ENCODE assay signal across 11 cellular contexts in genomic region chr7:21412291-21412896, GRCh38. TPM values are rescaled to one million over a fixed set of nuclear protein-coding genes. Genes with fewer than 3 reads are reported as not detected.
DNase-seq lines count a peak whose midpoint lies in the region; ATAC-seq and TF ChIP-seq lines count a peak whose summit lies in the region.
"Had no signal": no experiment of that assay in that cellular context is flagged by ENCODE, and none has a peak within 500 bp of the region (broad histone marks: within the 10 kb centered on the region; RNA-seq: fewer than 3 reads in every experiment).

No MANE protein-coding gene starts in this region.

- H3K4me3 ChIP-seq in neural progenitor cell (no peak overlapping the region), foreskin fibroblast (ENCODE audit: low read depth in 1 of 2, low read length in 2 of 2) (no peak overlapping the region), thyroid gland (replicated peaks in 1 of 3) (no peak overlapping the region)

- H3K27ac Mint-ChIP-seq in IgD-negative memory B cell (peak overlapping the region in 2 of 3 donors; percentile 11 to 26), neural progenitor cell (peak overlapping the region; percentile 50)
- H3K27ac Mint-ChIP-seq: activated B cell treated with CpG ODN at 0.5 μM for 24 hours had no signal

- H3K4me2 ChIP-seq in neural progenitor cell, result no peak overlapping the region

- no peak overlapping the region for H3K9ac ChIP-seq in neural progenitor cell

- H3K4me1 ChIP-seq in neural progenitor cell (peaks cover 13% of the 10 kb centered on the region), thyroid gland (peaks cover 7 to 15% of the 10 kb centered on the region in 2 donors)

- TF ChIP-seq POLR2A in thyroid gland (IDR thresholded peaks at IDR 0.05), result no peak

- H3K36me3 ChIP-seq in neural progenitor cell, result no peaks in the 10 kb centered on the region
- H3K36me3 ChIP-seq in thyroid gland, result no peaks in the 10 kb centered on the region

- DNase-seq in DMS53 (lab: John Stamatoyannopoulos, UW) (peak; percentile 28), DMS53 treated with DMSO at 0.1 percent for 48 hours (lab: John Stamatoyannopoulos, UW; ENCODE audit: unreplicated experiment) (no peak), neural progenitor cell (ENCODE audit: low spot score) (no peak), foreskin fibroblast (no peak), thyroid gland (no peak)
- no peak for DNase-seq in activated effector memory CD4-positive, alpha-beta T cell treated with Interleukin-2 at 50 U/mL for 16 hours
- DNase-seq: activated B cell treated with CpG ODN at 0.5 μM for 24 hours, NCI-H1048 had no signal

- H3K9me3 ChIP-seq in neural progenitor cell (ENCODE audit: low read depth) (no peaks in the 10 kb centered on the region), thyroid gland (no peaks in the 10 kb centered on the region)

- H2AFZ ChIP-seq in neural progenitor cell (replicated peaks), result no peak overlapping the region

- H3K27ac ChIP-seq in neural progenitor cell, result no peak overlapping the region
- H3K27ac ChIP-seq in thyroid gland, result no peak overlapping the region
- H3K27ac ChIP-seq: 22Rv1 had no signal

- peak; percentile 83 for ATAC-seq in GM21576 (IDR thresholded peaks at IDR 0.05; ENCODE audit: unreplicated experiment)

- H3K36me3 Mint-ChIP-seq in IgD-negative memory B cell (no peaks in the 10 kb centered on the region), neural progenitor cell (no peaks in the 10 kb centered on the region)

- H3K4me3 Mint-ChIP-seq in IgD-negative memory B cell (peak overlapping the region in 2 of 4 donors; percentile 74 to 82), neural progenitor cell (no peak overlapping the region)
- H3K4me3 Mint-ChIP-seq: activated B cell treated with CpG ODN at 0.5 μM for 24 hours had no signal

- H3K4me1 Mint-ChIP-seq in IgD-negative memory B cell (peaks cover 19 to 48% (median 34%) of the 10 kb centered on the region in 3 donors), neural progenitor cell (peaks cover 30% of the 10 kb centered on the region)

- TF ChIP-seq CTCF in neural progenitor cell (IDR thresholded peaks at IDR 0.05) (no peak), foreskin fibroblast (IDR thresholded peaks at IDR 0.05; ENCODE audit: low read depth, low read length) (no peak), thyroid gland (IDR thresholded peaks at IDR 0.05) (no peak)

- H3F3A ChIP-seq in neural progenitor cell (ENCODE audit: low read depth), result no peaks in the 10 kb centered on the region

- H3K9me3 Mint-ChIP-seq in IgD-negative memory B cell (peaks cover 0 to 4% (median 2%) of the 10 kb centered on the region in 3 donors), neural progenitor cell (peaks cover 7% of the 10 kb centered on the region)
- H3K9me3 Mint-ChIP-seq: activated B cell treated with CpG ODN at 0.5 μM for 24 hours had no signal

- H3K79me2 ChIP-seq in neural progenitor cell (ENCODE audit: low read depth), result no peaks in the 10 kb centered on the region

- no peaks in the 10 kb centered on the region for H3K27me3 Mint-ChIP-seq in IgD-negative memory B cell
- H3K27me3 Mint-ChIP-seq in neural progenitor cell (ENCODE audit: insufficient read depth, low read depth), result peaks cover 9% of the 10 kb centered on the region
- H3K27me3 Mint-ChIP-seq: activated B cell treated with CpG ODN at 0.5 μM for 24 hours had no signal

- H3K27me3 ChIP-seq in neural progenitor cell (no peaks in the 10 kb centered on the region), thyroid gland (no peaks in the 10 kb centered on the region)

- peaks cover 6% of the 10 kb centered on the region for H4K20me1 ChIP-seq in neural progenitor cell (ENCODE audit: low read depth)

- 82 to 85% methylated on average over 1 of the region's 1 CpG for WGBS in thyroid gland, 2 donors

- intact Hi-C loops in thyroid gland (cut with DNase I), result no loop called here

RNA-seq across cellular contexts. Expression of gene SP4, which starts 15.5 kb away (rescaled TPM):
- 12.6 TPM for polyA plus RNA-seq in IgD-negative memory B cell
- 42.3 and 49.0 TPM in 2 replicates for total RNA-seq in neural progenitor cell (ENCODE audit: low replicate concordance)
- total RNA-seq in thyroid gland, result 10 to 100 TPM; 16.9 to 33.8 (median 23.9) TPM
